19 cellular contexts compared by ENCODE assay signal in genomic region chr7:94338921-94339371, GRCh38. TPM values are rescaled to one million over a fixed set of nuclear protein-coding genes. Genes with fewer than 3 reads are reported as not detected.
DNase-seq lines count a peak whose midpoint lies in the region; ATAC-seq and TF ChIP-seq lines count a peak whose summit lies in the region.
"Had no signal": no experiment of that assay in that cellular context is flagged by ENCODE, and none has a peak within 500 bp of the region (broad histone marks: within the 10 kb centered on the region; RNA-seq: fewer than 3 reads in every experiment).

No MANE protein-coding gene starts in this region.

- peaks cover 53% of the 10 kb centered on the region for H3F3A ChIP-seq in GM23248 (ENCODE audit: insufficient read depth)

- H3K4me3 ChIP-seq in GM23248 (0 out of 2 replicates have a peak overlapping the region, but pooled peaks have one; percentile 12), epithelial cell of esophagus (ENCODE audit: low read length) (no peak overlapping the region), stomach (no peak overlapping the region), prostate gland (no peak overlapping the region)
- H3K4me3 ChIP-seq: uterus had no signal

- no peak for ATAC-seq in HG03520 (IDR thresholded peaks at IDR 0.05; ENCODE audit: unreplicated experiment)
- ATAC-seq in GM19455 (IDR thresholded peaks at IDR 0.05; ENCODE audit: unreplicated experiment) = no peak
- ATAC-seq: stimulated activated naive B cell treated with anti-CD40 and anti-IgM and Interleukin-4, amounts not matched to agents 10 μg/mL and 1 μg/mL and 100 μg/mL, for 72 hours; T-helper 17 cell had no signal

- peak overlapping the region; percentile 55 for H3K4me2 ChIP-seq in GM23248 (ENCODE audit: unreplicated experiment)

- no peak for TF ChIP-seq POLR2A in stomach (IDR thresholded peaks at IDR 0.05)
- no peak for TF ChIP-seq POLR2A in prostate gland (IDR thresholded peaks at IDR 0.05)

- no peaks in the 10 kb centered on the region for H3K27me3 Mint-ChIP-seq in osteocyte (ENCODE audit: unreplicated experiment)

- in situ Hi-C loops in GM23248 (cut with MboI) = no loop called here

- H3K4me3 Mint-ChIP-seq in osteocyte (ENCODE audit: unreplicated experiment) = no peak overlapping the region
- H3K4me3 Mint-ChIP-seq: activated naive CD4-positive, alpha-beta T cell treated with anti-CD3 and anti-CD28 coated beads for 36 hours; CD14-positive monocyte; stimulated activated naive B cell treated with anti-CD40 and anti-IgM and Interleukin-4, amounts not matched to agents 10 μg/mL and 1 μg/mL and 100 μg/mL, for 72 hours; T-helper 17 cell had no signal

- no peak for TF ChIP-seq EP300 in stomach (IDR thresholded peaks at IDR 0.05)

- no peaks in the 10 kb centered on the region for H3K36me3 ChIP-seq in GM23248 (ENCODE audit: low read depth)
- H3K36me3 ChIP-seq in stomach = no peaks in the 10 kb centered on the region
- no peaks in the 10 kb centered on the region for H3K36me3 ChIP-seq in prostate gland
- H3K36me3 ChIP-seq: uterus had no signal

- peak overlapping the region; percentile 48 for H3K27ac ChIP-seq in GM23248
- H3K27ac ChIP-seq in stomach = no peak overlapping the region
- no peak overlapping the region for H3K27ac ChIP-seq in prostate gland

- no peak overlapping the region for H3K9ac ChIP-seq in GM23248

- H3K9me3 Mint-ChIP-seq in osteocyte (ENCODE audit: unreplicated experiment) = peaks cover 6% of the 10 kb centered on the region
- H3K9me3 Mint-ChIP-seq: activated naive CD4-positive, alpha-beta T cell treated with anti-CD3 and anti-CD28 coated beads for 36 hours; stimulated activated naive B cell treated with anti-CD40 and anti-IgM and Interleukin-4, amounts not matched to agents 10 μg/mL and 1 μg/mL and 100 μg/mL, for 72 hours had no signal

- DNase-seq in GM23248 (peak; percentile 79), OCI-M1 (lab: John Stamatoyannopoulos, UW) (peak; percentile 63), epithelial cell of esophagus (ENCODE audit: low read depth) (peak; percentile 65), osteocyte (ENCODE audit: extremely low spot score, unreplicated experiment) (no peak), stomach (no peak), prostate gland (ENCODE audit: low spot score) (no peak)
- DNase-seq: activated CD4-positive, CD25-positive, alpha-beta regulatory T cell treated with anti-CD3 and anti-CD28 coated beads, Interleukin-2, amount 50 U/mL, for 72 hours; activated CD8-positive, alpha-beta memory T cell treated with anti-CD3 and anti-CD28 coated beads, Interleukin-2, amount 50 U/mL, for 48 hours; activated naive CD4-positive, alpha-beta T cell treated with anti-CD3 and anti-CD28 coated beads for 36 hours; DND-41; NCI-H510A treated with DMSO at 0.1 percent for 48 hours; occipital lobe; small intestine; stimulated activated naive B cell treated with anti-CD40 and anti-IgM and Interleukin-4, amounts not matched to agents 10 μg/mL and 1 μg/mL and 100 μg/mL, for 72 hours; T-helper 17 cell; uterus had no signal

- H3K4me1 Mint-ChIP-seq in osteocyte (ENCODE audit: unreplicated experiment) = peaks cover 52% of the 10 kb centered on the region
- H3K4me1 Mint-ChIP-seq: CD14-positive monocyte, T-helper 17 cell had no signal

- no peaks in the 10 kb centered on the region for H3K9me2 ChIP-seq in GM23248 (ENCODE audit: insufficient read depth)

- WGBS in GM23248 (ENCODE audit: low coverage in 1 of 2, low lambda C conversion rate in 2 of 2, missing lambda C conversion rate in 2 of 2), 2 experiments = 39 to 50% methylated on average over 2 of the region's 2 CpGs
- WGBS in stomach, 5 donors = 24 to 51% (median 35%) methylated on average over 2 of the region's 2 CpGs
- WGBS in prostate gland = 39% methylated on average over 2 of the region's 2 CpGs

- no peaks in the 10 kb centered on the region for H3K27me3 ChIP-seq in GM23248 (replicated peaks; ENCODE audit: insufficient read depth)
- H3K27me3 ChIP-seq in stomach = no peaks in the 10 kb centered on the region
- no peaks in the 10 kb centered on the region for H3K27me3 ChIP-seq in prostate gland (replicated peaks; ENCODE audit: insufficient read depth)
- H3K27me3 ChIP-seq: uterus had no signal

- peaks cover 3% of the 10 kb centered on the region for H3K36me3 Mint-ChIP-seq in osteocyte (ENCODE audit: unreplicated experiment)
- H3K36me3 Mint-ChIP-seq: CD14-positive monocyte; stimulated activated naive B cell treated with anti-CD40 and anti-IgM and Interleukin-4, amounts not matched to agents 10 μg/mL and 1 μg/mL and 100 μg/mL, for 72 hours had no signal

- peaks cover 10% of the 10 kb centered on the region; the same call in 1 of the 2 replicates for H3K79me2 ChIP-seq in GM23248 (ENCODE audit: insufficient read depth)

- H3K4me1 ChIP-seq in GM23248 (ENCODE audit: insufficient read depth) (peaks cover 43% of the 10 kb centered on the region), stomach (no peaks in the 10 kb centered on the region), prostate gland (replicated peaks) (no peaks in the 10 kb centered on the region)
- H3K4me1 ChIP-seq: uterus had no signal

- intact Hi-C loops in stomach (cut with DNase I; ENCODE audit: low total_unique reads) = no loop called here
- intact Hi-C loops in prostate gland (cut with DNase I) = no loop called here

- no peaks in the 10 kb centered on the region for H3K9me3 ChIP-seq in GM23248 (ENCODE audit: low read depth)
- H3K9me3 ChIP-seq in stomach = no peaks in the 10 kb centered on the region
- no peaks in the 10 kb centered on the region for H3K9me3 ChIP-seq in prostate gland
- H3K9me3 ChIP-seq: uterus had no signal

- no peaks in the 10 kb centered on the region for H4K20me1 ChIP-seq in GM23248 (ENCODE audit: insufficient read depth)

- TF ChIP-seq CTCF in epithelial cell of esophagus (IDR thresholded peaks at IDR 0.05; ENCODE audit: insufficient read depth, low read depth, low read length, missing control alignments) (no peak), osteocyte (IDR thresholded peaks at IDR 0.05) (no peak), stomach (IDR thresholded peaks at IDR 0.05) (no peak), prostate gland (IDR thresholded peaks at IDR 0.05) (no peak)

- no peak overlapping the region for H2AFZ ChIP-seq in GM23248

- H3K27ac Mint-ChIP-seq in osteocyte (ENCODE audit: unreplicated experiment) = peak overlapping the region; percentile 74
- H3K27ac Mint-ChIP-seq: activated naive CD4-positive, alpha-beta T cell treated with anti-CD3 and anti-CD28 coated beads for 36 hours; CD14-positive monocyte; stimulated activated naive B cell treated with anti-CD40 and anti-IgM and Interleukin-4, amounts not matched to agents 10 μg/mL and 1 μg/mL and 100 μg/mL, for 72 hours; T-helper 17 cell had no signal

RNA-seq across cellular contexts. Expression of gene COL1A2, which starts 55.7 kb away (rescaled TPM):
- total RNA-seq in GM23248 (2014; rRNA removed; shearing (Covaris generic)) = 10,930 and 11,288 TPM in 2 replicates
- polyA plus RNA-seq in GM23248 (2016; fragmentation: Nextera tagmentation; extraction: Ambion mirVana) (9,779 and 9,902 TPM in 2 replicates), stomach (10 to 100 TPM; 32.2 to 51.6 (median 48.3) TPM)
- total RNA-seq in osteocyte (7,492 and 7,869 TPM in 2 replicates), stomach (1,000 to 10,000 TPM in 2 of 5 donors, 100 to 1,000 TPM in 2, 10 to 100 TPM in 1; 30.9 to 3,975 (median 234) TPM), prostate gland (100 to 1,000 TPM in 1 of 2 donors, 10 to 100 TPM in 1; 51.2 to 805 TPM)
- total RNA-seq: T-helper 17 cell had no signal
- polyA plus RNA-seq: CD14-positive monocyte had no signal

Comparison
In these comparisons a context has a peak if more than half of its experiments do, and no peak if none do; other contexts are left out.
1. DNase-seq: peak in GM23248 (single experiment), OCI-M1 (single experiment) and epithelial cell of esophagus (single experiment); none in osteocyte (single experiment), stomach (single experiment) and prostate gland (single experiment).